25 cellular contexts compared by ENCODE assay signal in the genomic region with DNA sequence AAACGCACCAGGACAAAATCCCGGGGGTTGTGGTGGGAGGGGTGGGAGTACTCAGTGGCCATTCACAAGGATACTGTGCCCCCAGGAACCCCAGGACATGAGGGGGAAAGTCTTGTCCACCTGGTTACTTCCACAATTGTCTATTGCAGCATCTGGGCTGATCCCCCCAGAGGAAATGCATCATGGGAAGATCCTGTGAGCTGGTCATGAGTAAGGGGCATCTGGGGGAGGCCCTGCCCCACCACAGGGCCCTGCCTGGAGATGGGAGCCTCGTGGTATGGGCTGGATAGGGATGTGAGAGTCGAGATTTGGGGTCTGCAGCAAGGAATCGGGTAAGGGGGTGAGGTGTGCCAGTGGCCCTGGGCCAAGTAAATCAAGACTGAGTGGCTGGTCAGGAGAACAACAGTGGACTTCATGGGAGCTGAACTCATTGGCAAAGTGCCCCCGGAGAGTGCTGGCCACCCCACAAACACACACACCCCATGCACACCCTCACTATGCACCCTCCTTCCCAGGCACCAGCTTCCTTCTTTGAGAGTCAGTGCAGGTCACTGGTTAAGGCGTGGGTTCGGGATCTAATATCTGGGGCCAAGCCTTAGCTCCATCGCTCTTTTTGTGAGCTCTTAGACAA. TPM values are rescaled to one million over a fixed set of nuclear protein-coding genes. Genes with fewer than 3 reads are reported as not detected.
DNase-seq lines count a peak whose midpoint lies in the region; ATAC-seq, FAIRE-seq and TF ChIP-seq lines count a peak whose summit lies in the region.
"Had no signal": no experiment of that assay in that cellular context is flagged by ENCODE, and none has a peak within 500 bp of the region (broad histone marks: within the 10 kb centered on the region; RNA-seq: fewer than 3 reads in every experiment).

No MANE protein-coding gene starts in this region.

- WGBS in HepG2 (ENCODE audit: low lambda C conversion rate), result 92% methylated on average over 7 of the region's 9 CpGs

- H2AFZ ChIP-seq in HepG2 (ENCODE audit: low read length), result no peak overlapping the region

- ATAC-seq in RWPE2 (ENCODE audit: low read depth), result no peak
- no peak for ATAC-seq in HepG2
- ATAC-seq in stimulated activated naive CD8-positive, alpha-beta T cell treated with anti-CD3 and anti-CD28 coated beads, Interleukin-15, amount 100 ng/mL, for 72 hours, result no peak
- no peak for ATAC-seq in stimulated activated memory B cell treated with anti-CD40 and anti-IgM and Interleukin-4, amounts not matched to agents 10 μg/mL and 1 μg/mL and 100 μg/mL, for 72 hours
- ATAC-seq in esophagus mucosa, result no peak
- ATAC-seq: gastroesophageal sphincter had no signal

- TF ChIP-seq EP300 in HepG2 (IDR thresholded peaks at IDR 0.05; ENCODE audit: low read depth in 2 of 2, low read length in 2 of 2), result no peak
- TF ChIP-seq EP300 in HepG2 (CRISPR knock-in tag; IDR thresholded peaks at IDR 0.05; ENCODE audit: borderline replicate concordance), result no peak

- peak overlapping the region; percentile 71 for H3K27ac ChIP-seq in RWPE2 (ENCODE audit: poor library complexity, severe bottlenecking)
- peak overlapping the region; percentile 87 for H3K27ac ChIP-seq in HepG2 (ENCODE audit: extremely low read length, insufficient read depth, low read length)

- TF ChIP-seq CTCF in RWPE2 (IDR thresholded peaks at IDR 0.05; ENCODE audit: poor library complexity, severe bottlenecking), result no peak
- no peak for TF ChIP-seq CTCF in HepG2 (CRISPR knock-in tag; IDR thresholded peaks at IDR 0.05)

- peaks cover 12% of the 10 kb centered on the region for H4K20me1 ChIP-seq in HepG2 (ENCODE audit: insufficient read depth, low read length)

- no TSS peak for BruUV-seq in HepG2 (replicated peaks; lab: Mats Ljungman, UMichigan)

- H3K4me1 ChIP-seq in RWPE2 (ENCODE audit: insufficient read depth, poor library complexity, severe bottlenecking), result peaks cover 44% of the 10 kb centered on the region
- peaks cover 81% of the 10 kb centered on the region for H3K4me1 ChIP-seq in HepG2 (ENCODE audit: insufficient read depth, low read length)
- H3K4me1 ChIP-seq: BE2C, gastroesophageal sphincter had no signal

- no peak for DNase-seq in T-helper 2 cell treated with Interferon-gamma antibody and Interleukin-4, amounts not matched to agents 5 μg/mL and 100 μg/mL, for 36 hours (ENCODE audit: low spot score)
- DNase-seq in T-helper 2 cell (no peak), RWPE2 (ENCODE audit: low spot score) (no peak), HepG2 (ENCODE audit: low spot score) (no peak), NCI-H1436 treated with DMSO at 0.1 percent for 48 hours (lab: John Stamatoyannopoulos, UW) (no peak)
- DNase-seq in stimulated activated naive CD8-positive, alpha-beta T cell treated with anti-CD3 and anti-CD28 coated beads, Interleukin-15, amount 100 ng/mL, for 72 hours, result no peak
- DNase-seq: activated CD4-positive, CD25-positive, alpha-beta regulatory T cell; BE2C; dermis blood vessel endothelial cell; erythroblast; Karpas-422; NCI-H1105; NCI-H524 treated with DMSO at 0.1 percent for 48 hours; SIG-M5 had no signal

- no peaks in the 10 kb centered on the region for H3K27me3 Mint-ChIP-seq in T-helper 2 cell treated with Interferon-gamma antibody and Interleukin-4, amounts not matched to agents 5 μg/mL and 100 μg/mL, for 36 hours (ENCODE audit: low read depth)
- H3K27me3 Mint-ChIP-seq in stimulated activated naive CD8-positive, alpha-beta T cell treated with anti-CD3 and anti-CD28 coated beads, Interleukin-15, amount 100 ng/mL, for 72 hours, result peaks cover 9% of the 10 kb centered on the region
- H3K27me3 Mint-ChIP-seq in stimulated activated memory B cell treated with anti-CD40 and anti-IgM and Interleukin-4, amounts not matched to agents 10 μg/mL and 1 μg/mL and 100 μg/mL, for 72 hours, result no peaks in the 10 kb centered on the region

- H3K4me1 Mint-ChIP-seq in T-helper 2 cell treated with Interferon-gamma antibody and Interleukin-4, amounts not matched to agents 5 μg/mL and 100 μg/mL, for 36 hours (ENCODE audit: low read depth), result peaks cover 23% of the 10 kb centered on the region
- H3K4me1 Mint-ChIP-seq in stimulated activated naive CD8-positive, alpha-beta T cell treated with anti-CD3 and anti-CD28 coated beads, Interleukin-15, amount 100 ng/mL, for 72 hours, result peaks cover 65% of the 10 kb centered on the region
- no peaks in the 10 kb centered on the region for H3K4me1 Mint-ChIP-seq in stimulated activated memory B cell treated with anti-CD40 and anti-IgM and Interleukin-4, amounts not matched to agents 10 μg/mL and 1 μg/mL and 100 μg/mL, for 72 hours

- TF ChIP-seq POLR2A in HepG2 (IDR thresholded peaks at IDR 0.05; ENCODE audit: insufficient read depth in 1 of 2, low read depth in 2 of 2, low read length in 2 of 2), result no peak

- H3K36me3 ChIP-seq in RWPE2 (ENCODE audit: low read depth), result no peaks in the 10 kb centered on the region
- peaks cover 0 to 6% of the 10 kb centered on the region in 2 experiments; a peak in 1 of 5 replicates for H3K36me3 ChIP-seq in HepG2 (replicated peaks in 1 of 2; ENCODE audit: control insufficient read depth in 1 of 2, insufficient read depth in 2 of 2, low read length in 2 of 2)
- H3K36me3 ChIP-seq: BE2C, gastroesophageal sphincter had no signal

- H3K4me2 ChIP-seq in HepG2 (ENCODE audit: low read depth, low read length), result no peak overlapping the region

- no peak overlapping the region for H3K4me3 Mint-ChIP-seq in T-helper 2 cell treated with Interferon-gamma antibody and Interleukin-4, amounts not matched to agents 5 μg/mL and 100 μg/mL, for 36 hours
- peak overlapping the region; percentile 35 to 49 for H3K4me3 Mint-ChIP-seq in stimulated activated naive CD8-positive, alpha-beta T cell treated with anti-CD3 and anti-CD28 coated beads, Interleukin-15, amount 100 ng/mL, for 72 hours
- H3K4me3 Mint-ChIP-seq in stimulated activated memory B cell treated with anti-CD40 and anti-IgM and Interleukin-4, amounts not matched to agents 10 μg/mL and 1 μg/mL and 100 μg/mL, for 72 hours, result no peak overlapping the region

- intact Hi-C loops in HepG2 (cut with micrococcal nuclease; ENCODE audit: unreplicated experiment), result no loop called here

- H3K27ac Mint-ChIP-seq in T-helper 2 cell treated with Interferon-gamma antibody and Interleukin-4, amounts not matched to agents 5 μg/mL and 100 μg/mL, for 36 hours, result peak overlapping the region; percentile 5
- peak overlapping the region in 1 of 2 donors; percentile 85 for H3K27ac Mint-ChIP-seq in stimulated activated naive CD8-positive, alpha-beta T cell treated with anti-CD3 and anti-CD28 coated beads, Interleukin-15, amount 100 ng/mL, for 72 hours
- no peak overlapping the region for H3K27ac Mint-ChIP-seq in stimulated activated memory B cell treated with anti-CD40 and anti-IgM and Interleukin-4, amounts not matched to agents 10 μg/mL and 1 μg/mL and 100 μg/mL, for 72 hours

- POLR2A ChIA-PET in HepG2 (lab: Yijun Ruan, JAX), result interaction anchor here (0.9 to 7.4 kb wide), 8 partner anchors 7 to 99 kb away, joined by 3 to 180 read pairs (median 4); a partner anchor contains a TSS

- no peaks in the 10 kb centered on the region for H3K36me3 Mint-ChIP-seq in T-helper 2 cell treated with Interferon-gamma antibody and Interleukin-4, amounts not matched to agents 5 μg/mL and 100 μg/mL, for 36 hours (ENCODE audit: low read depth)
- H3K36me3 Mint-ChIP-seq in stimulated activated memory B cell treated with anti-CD40 and anti-IgM and Interleukin-4, amounts not matched to agents 10 μg/mL and 1 μg/mL and 100 μg/mL, for 72 hours, result no peaks in the 10 kb centered on the region

- in situ Hi-C loops in HepG2 (cut with HindIII; ENCODE audit: extremely low pct_ligation_motif_present, low pct_unique_long_range_greater_than_20kb), result no loop called here

- no peak for TF ChIP-seq RAD21 in HepG2 (CRISPR knock-in tag; IDR thresholded peaks at IDR 0.05)

- CTCF ChIA-PET in HepG2 (lab: Yijun Ruan, JAX; ENCODE audit: low intra/inter-chr PET ratio, low total read pairs), result no interaction called here

- H3K9me3 Mint-ChIP-seq in T-helper 2 cell treated with Interferon-gamma antibody and Interleukin-4, amounts not matched to agents 5 μg/mL and 100 μg/mL, for 36 hours, result no peaks in the 10 kb centered on the region
- H3K9me3 Mint-ChIP-seq in stimulated activated naive CD8-positive, alpha-beta T cell treated with anti-CD3 and anti-CD28 coated beads, Interleukin-15, amount 100 ng/mL, for 72 hours, result peaks cover 0 to 4% of the 10 kb centered on the region in 2 donors
- H3K9me3 Mint-ChIP-seq in stimulated activated memory B cell treated with anti-CD40 and anti-IgM and Interleukin-4, amounts not matched to agents 10 μg/mL and 1 μg/mL and 100 μg/mL, for 72 hours, result no peaks in the 10 kb centered on the region

- H3K4me3 ChIP-seq in RWPE2 (ENCODE audit: severe bottlenecking) (no peak overlapping the region), HepG2 (replicated peaks in 1 of 3; ENCODE audit: insufficient read depth in 1 of 3, low read depth in 2 of 3, low read length in 3 of 3) (no peak overlapping the region)
- H3K4me3 ChIP-seq: gastroesophageal sphincter had no signal

- H3K27me3 ChIP-seq in RWPE2 (ENCODE audit: insufficient read depth, poor library complexity, severe bottlenecking) (no peaks in the 10 kb centered on the region), HepG2 (ENCODE audit: control insufficient read depth in 1 of 2, insufficient read depth in 2 of 2, low read length in 2 of 2) (no peaks in the 10 kb centered on the region; a peak in 1 of 5 replicates)

- H3K79me2 ChIP-seq in HepG2 (ENCODE audit: insufficient read depth, low read length), result peaks cover 36% of the 10 kb centered on the region

- FAIRE-seq in HepG2 (lab: Jason Lieb, UNC), result no peak
- FAIRE-seq: D721Med, GM12891 had no signal

- no peaks in the 10 kb centered on the region for H3K9me3 ChIP-seq in RWPE2 (ENCODE audit: severe bottlenecking)
- no peaks in the 10 kb centered on the region for H3K9me3 ChIP-seq in HepG2 (ENCODE audit: low read length)
- H3K9me3 ChIP-seq: BE2C, gastroesophageal sphincter had no signal

- no peak overlapping the region for H3K9ac ChIP-seq in HepG2 (ENCODE audit: insufficient read depth, low read depth, low read length)

RNA-seq across cellular contexts. Expression of a gene that starts 3.0 kb away (rescaled TPM):
- total RNA-seq in HepG2 (2016; rRNA removed; fragmentation: Illumina TruSeq; extraction: Trizol) (2,013 and 3,266 TPM in 2 replicates), esophagus mucosa (4.3 TPM)
- total RNA-seq in HepG2 (2016; cell fraction: cytosol; rRNA removed; fragmentation: Illumina TruSeq; extraction: Trizol; ENCODE audit: low read depth), result 1,032 and 1,133 TPM in 2 replicates
- total RNA-seq in HepG2 (2016; cell fraction: insoluble cytoplasmic fraction; rRNA removed; fragmentation: Illumina TruSeq; extraction: Trizol), result 1,778 and 3,168 TPM in 2 replicates
- total RNA-seq in HepG2 (2016; cell fraction: membrane; rRNA removed; fragmentation: Illumina TruSeq; extraction: Trizol), result 2,429 and 2,540 TPM in 2 replicates
- 3,105 and 3,600 TPM in 2 replicates for total RNA-seq in HepG2 (2016; cell fraction: nucleus; rRNA removed; fragmentation: Illumina TruSeq; extraction: Trizol)
- 11,015 and 14,177 TPM in 2 replicates for polyA plus RNA-seq in HepG2 (2011; rRNA removed)
- polyA plus RNA-seq in HepG2 (2011; cell fraction: cytosol; rRNA removed), result 9,533 and 11,655 TPM in 2 replicates
- polyA plus RNA-seq in HepG2 (2011; cell fraction: nucleus; rRNA removed), result 2,313 and 3,208 TPM in 2 replicates
- polyA plus RNA-seq in HepG2 (2012), result 7,481 and 10,843 TPM in 2 replicates
- polyA plus RNA-seq in HepG2 (2016; cell fraction: cytosol; fragmentation: Illumina TruSeq; extraction: Trizol; ENCODE audit: low read depth), result 4,767 and 4,962 TPM in 2 replicates
- polyA plus RNA-seq in HepG2 (2016; cell fraction: insoluble cytoplasmic fraction; fragmentation: Illumina TruSeq; extraction: Trizol; ENCODE audit: low read depth), result 4,118 and 4,730 TPM in 2 replicates
- polyA plus RNA-seq in HepG2 (2016; cell fraction: membrane; fragmentation: Illumina TruSeq; extraction: Trizol; ENCODE audit: low read depth), result 6,083 and 6,679 TPM in 2 replicates
- polyA plus RNA-seq in HepG2 (2016; cell fraction: nucleus; fragmentation: Illumina TruSeq; extraction: Trizol; ENCODE audit: insufficient read depth, low read depth), result 8,870 and 9,648 TPM in 2 replicates
- 7.6 and 11,192 TPM in 2 replicates for polyA minus RNA-seq in HepG2 (2011; rRNA and poly(A)+ RNA removed; ENCODE audit: low replicate concordance)
- 3,443 and 4,995 TPM in 2 replicates for polyA minus RNA-seq in HepG2 (2011; cell fraction: cytosol; rRNA and poly(A)+ RNA removed)
- polyA minus RNA-seq in HepG2 (2011; cell fraction: nucleus; rRNA and poly(A)+ RNA removed), result 1,177 and 2,207 TPM in 2 replicates
- total RNA-seq: G401 had no signal

RNA-seq across cellular contexts. Expression of a gene that starts 24.9 kb away (rescaled TPM):
- total RNA-seq in HepG2 (2016; rRNA removed; fragmentation: Illumina TruSeq; extraction: Trizol), result 0.24 TPM in 1 of 2 replicates, not detected in the other
- not detected in 2 replicates for total RNA-seq in HepG2 (2016; cell fraction: cytosol; rRNA removed; fragmentation: Illumina TruSeq; extraction: Trizol; ENCODE audit: low read depth)
- 0.21 TPM in 1 of 2 replicates, not detected in the other for total RNA-seq in HepG2 (2016; cell fraction: insoluble cytoplasmic fraction; rRNA removed; fragmentation: Illumina TruSeq; extraction: Trizol)
- not detected in 2 replicates for total RNA-seq in HepG2 (2016; cell fraction: membrane; rRNA removed; fragmentation: Illumina TruSeq; extraction: Trizol)
- not detected in 2 replicates for total RNA-seq in HepG2 (2016; cell fraction: nucleus; rRNA removed; fragmentation: Illumina TruSeq; extraction: Trizol)
- polyA plus RNA-seq in HepG2 (2011; rRNA removed), result 0.08 TPM in 1 of 2 replicates, not detected in the other
- polyA plus RNA-seq in HepG2 (2011; cell fraction: cytosol; rRNA removed), result not detected in 2 replicates
- polyA plus RNA-seq in HepG2 (2011; cell fraction: nucleus; rRNA removed), result 0.81 and 0.84 TPM in 2 replicates
- polyA plus RNA-seq in HepG2 (2012), result 0.17 TPM in 1 of 2 replicates, not detected in the other
- not detected in 2 replicates for polyA plus RNA-seq in HepG2 (2016; cell fraction: cytosol; fragmentation: Illumina TruSeq; extraction: Trizol; ENCODE audit: low read depth)
- not detected in 2 replicates for polyA plus RNA-seq in HepG2 (2016; cell fraction: insoluble cytoplasmic fraction; fragmentation: Illumina TruSeq; extraction: Trizol; ENCODE audit: low read depth)
- polyA plus RNA-seq in HepG2 (2016; cell fraction: membrane; fragmentation: Illumina TruSeq; extraction: Trizol; ENCODE audit: low read depth), result 0.21 TPM in 1 of 2 replicates, not detected in the other
- not detected in 2 replicates for polyA plus RNA-seq in HepG2 (2016; cell fraction: nucleus; fragmentation: Illumina TruSeq; extraction: Trizol; ENCODE audit: insufficient read depth, low read depth)
- polyA minus RNA-seq in HepG2 (2011; rRNA and poly(A)+ RNA removed; ENCODE audit: low replicate concordance), result not detected in 2 replicates
- not detected in 2 replicates for polyA minus RNA-seq in HepG2 (2011; cell fraction: cytosol; rRNA and poly(A)+ RNA removed)
- polyA minus RNA-seq in HepG2 (2011; cell fraction: nucleus; rRNA and poly(A)+ RNA removed), result 0.87 and 1.4 TPM in 2 replicates
- not detected for total RNA-seq in esophagus mucosa
- total RNA-seq: A172; dermis blood vessel endothelial cell; G401; gastroesophageal sphincter; HT-29; left colon; subcutaneous adipose tissue; T-helper 1 cell treated with Interleukin-12 subunit alpha and Interleukin-12 subunit beta and Interleukin-4 antibody, amounts not matched to agents 30 ng/mL and 1 ng/mL, for 36 hours had no signal

Comparison
In these comparisons a context has a peak if more than half of its experiments do, and no peak if none do; other contexts are left out.
1. H3K4me3 Mint-ChIP-seq: peak in stimulated activated naive CD8-positive, alpha-beta T cell treated with anti-CD3 and anti-CD28 coated beads, Interleukin-15, amount 100 ng/mL, for 72 hours (2 of 2); none in T-helper 2 cell treated with Interferon-gamma antibody and Interleukin-4, amounts not matched to agents 5 μg/mL and 100 μg/mL, for 36 hours (single experiment) and stimulated activated memory B cell treated with anti-CD40 and anti-IgM and Interleukin-4, amounts not matched to agents 10 μg/mL and 1 μg/mL and 100 μg/mL, for 72 hours (single experiment).
2. RNA of a gene that starts 3.0 kb away (total RNA-seq): 1,032 to 3,600 TPM in HepG2; 4.3 TPM in esophagus mucosa (single experiment); every median in the first group is over 100 times any median in the second.